ENCODE assay signal across 12 cellular contexts in genomic region chr12:18747960-18748359, GRCh38. TPM values are rescaled to one million over a fixed set of nuclear protein-coding genes. Genes with fewer than 3 reads are reported as not detected.
A peak's percentile ranks its signal among the peaks of the same experiment; 100 is the strongest.
DNase-seq lines count a peak whose midpoint lies in the region; ATAC-seq and TF ChIP-seq lines count a peak whose summit lies in the region.
"Had no signal": no experiment of that assay in that cellular context is flagged by ENCODE, and none has a peak within 500 bp of the region (broad histone marks: within the 10 kb centered on the region; RNA-seq: fewer than 3 reads in every experiment).

No MANE protein-coding gene starts in this region.

- no peaks in the 10 kb centered on the region for H3K9me3 ChIP-seq in esophagus squamous epithelium

- H3K27me3 ChIP-seq in esophagus squamous epithelium, result no peaks in the 10 kb centered on the region

- ATAC-seq in omental fat pad (ENCODE audit: low FRiP score), result peak; percentile 89
- ATAC-seq in HG03097 (IDR thresholded peaks at IDR 0.05; ENCODE audit: low FRiP score, unreplicated experiment), result no peak
- ATAC-seq in GM21576 (IDR thresholded peaks at IDR 0.05; ENCODE audit: unreplicated experiment), result no peak

- peaks cover 0 to 7% (median 0%) of the 10 kb centered on the region in 3 donors for H3K4me1 ChIP-seq in esophagus squamous epithelium

- TF ChIP-seq POLR2A in esophagus squamous epithelium (IDR thresholded peaks at IDR 0.05), result no peak

- H3K27ac ChIP-seq in esophagus squamous epithelium, result no peak overlapping the region

- intact Hi-C loops in esophagus squamous epithelium (cut with DNase I), result no loop called here

- 75 to 80% methylated on average over 1 of the region's 1 CpG for WGBS in esophagus squamous epithelium, 2 donors

- no peaks in the 10 kb centered on the region for H3K36me3 ChIP-seq in esophagus squamous epithelium

- DNase-seq in ELF-1 (ENCODE audit: low read depth, low spot score), result peak; percentile 6
- peak; percentile 83 for DNase-seq in RPMI7951 (ENCODE audit: low read depth)
- DNase-seq in fibroblast of peridontal ligament (ENCODE audit: extremely low read depth), result peak; percentile 82
- no peak for DNase-seq in omental fat pad (ENCODE audit: low spot score)
- no peak for DNase-seq in esophagus squamous epithelium (lab: John Stamatoyannopoulos, UW)
- DNase-seq in NCI-H526 (lab: John Stamatoyannopoulos, UW), result no peak
- DNase-seq: NCI-H1092; stimulated activated CD4-positive, alpha-beta T cell treated with anti-CD3 and anti-CD28 coated beads, Interleukin-4, amount 100 ng/mL, for 1 hour had no signal

- TF ChIP-seq CTCF in omental fat pad (IDR thresholded peaks at IDR 0.05), result no peak
- no peak for TF ChIP-seq CTCF in esophagus squamous epithelium (IDR thresholded peaks at IDR 0.05)

- H3K4me3 ChIP-seq in esophagus squamous epithelium, result no peak overlapping the region

RNA-seq across cellular contexts. Expression of gene CAPZA3, which starts 10.0 kb away (rescaled TPM):
- not detected in 2 replicates for total RNA-seq in RPMI7951 (2014; rRNA removed; shearing (Covaris generic))
- total RNA-seq in omental fat pad, result not detected
- total RNA-seq in esophagus squamous epithelium, result not detected
- total RNA-seq: T-helper 2 cell treated with Interferon-gamma antibody and Interleukin-4, amounts not matched to agents 100 ng/mL and 5 ng/mL, for 36 hours; temporal lobe had no signal

RNA-seq across cellular contexts. Expression of gene PLCZ1, which starts 10.1 kb away (rescaled TPM):
- not detected in 2 replicates for total RNA-seq in RPMI7951 (2014; rRNA removed; shearing (Covaris generic))
- total RNA-seq in omental fat pad (not detected), esophagus squamous epithelium (not detected)
- total RNA-seq: T-helper 2 cell treated with Interferon-gamma antibody and Interleukin-4, amounts not matched to agents 100 ng/mL and 5 ng/mL, for 36 hours had no signal

Comparison
In these comparisons a context has a peak if more than half of its experiments do, and no peak if none do; other contexts are left out.
1. DNase-seq: peak in ELF-1 (single experiment), RPMI7951 (single experiment) and fibroblast of peridontal ligament (single experiment); none in omental fat pad (single experiment), esophagus squamous epithelium (single experiment) and NCI-H526 (0 of 2).